In the genomic region with DNA sequence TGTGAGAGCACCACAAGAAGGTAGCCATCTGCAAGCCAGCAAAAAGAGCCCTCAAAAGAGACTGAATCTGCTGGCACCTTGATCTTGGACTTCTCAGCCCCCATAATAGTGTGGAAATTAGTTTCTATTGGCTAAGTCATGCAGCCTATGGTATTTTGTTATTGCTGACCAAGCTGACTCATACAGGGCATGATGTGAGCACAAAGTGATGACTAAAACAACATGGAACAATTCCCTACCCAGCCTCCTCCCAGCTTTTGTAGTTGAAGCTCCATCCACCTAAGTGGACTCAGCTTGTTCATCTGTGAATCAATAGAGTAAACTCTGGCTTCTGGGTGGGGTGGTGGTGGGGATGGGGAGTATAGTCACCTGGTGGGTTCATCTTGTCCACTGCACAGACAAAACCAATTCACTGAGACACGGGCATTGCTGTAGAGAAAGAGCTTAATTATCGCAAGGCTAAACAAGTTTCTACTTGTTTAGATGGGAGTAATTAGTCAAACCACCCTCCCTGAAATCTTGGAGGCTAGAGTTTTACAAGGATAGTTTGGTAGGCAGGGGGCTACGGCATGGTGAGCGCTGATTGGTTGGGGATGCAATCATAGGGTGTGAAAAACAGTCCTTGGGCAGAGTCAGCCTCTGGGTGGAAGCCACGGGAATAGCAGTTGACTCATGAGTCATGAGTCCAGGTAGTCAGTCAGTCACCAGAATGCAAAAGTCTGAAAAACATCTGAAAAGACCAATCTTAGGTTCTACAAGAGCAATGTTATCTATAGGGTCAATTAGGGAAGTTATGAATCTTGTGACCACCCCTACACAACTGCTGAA, we compare ENCODE assay signal across 1 cellular context.
TF ChIP-seq lines count a peak whose summit lies in the region.

No MANE protein-coding gene starts in this region.

TF ChIP-seq in HepG2, 621 proteins besides CTCF, POLR2A, EP300 and RAD21 (continued from another document):
- TF ChIP-seq, protein P1, sequence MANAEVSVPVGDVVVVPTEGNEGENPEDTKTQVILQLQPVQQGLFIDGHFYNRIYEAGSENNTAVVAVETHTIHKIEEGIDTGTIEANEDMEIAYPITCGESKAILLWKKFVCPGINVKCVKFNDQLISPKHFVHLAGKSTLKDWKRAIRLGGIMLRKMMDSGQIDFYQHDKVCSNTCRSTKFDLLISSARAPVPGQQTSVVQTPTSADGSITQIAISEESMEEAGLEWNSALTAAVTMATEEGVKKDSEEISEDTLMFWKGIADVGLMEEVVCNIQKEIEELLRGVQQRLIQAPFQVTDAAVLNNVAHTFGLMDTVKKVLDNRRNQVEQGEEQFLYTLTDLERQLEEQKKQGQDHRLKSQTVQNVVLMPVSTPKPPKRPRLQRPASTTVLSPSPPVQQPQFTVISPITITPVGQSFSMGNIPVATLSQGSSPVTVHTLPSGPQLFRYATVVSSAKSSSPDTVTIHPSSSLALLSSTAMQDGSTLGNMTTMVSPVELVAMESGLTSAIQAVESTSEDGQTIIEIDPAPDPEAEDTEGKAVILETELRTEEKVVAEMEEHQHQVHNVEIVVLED (CRISPR knock-in tag; IDR thresholded peaks at IDR 0.05; ENCODE audit: borderline replicate concordance) = no peak
- TF ChIP-seq, protein P2, sequence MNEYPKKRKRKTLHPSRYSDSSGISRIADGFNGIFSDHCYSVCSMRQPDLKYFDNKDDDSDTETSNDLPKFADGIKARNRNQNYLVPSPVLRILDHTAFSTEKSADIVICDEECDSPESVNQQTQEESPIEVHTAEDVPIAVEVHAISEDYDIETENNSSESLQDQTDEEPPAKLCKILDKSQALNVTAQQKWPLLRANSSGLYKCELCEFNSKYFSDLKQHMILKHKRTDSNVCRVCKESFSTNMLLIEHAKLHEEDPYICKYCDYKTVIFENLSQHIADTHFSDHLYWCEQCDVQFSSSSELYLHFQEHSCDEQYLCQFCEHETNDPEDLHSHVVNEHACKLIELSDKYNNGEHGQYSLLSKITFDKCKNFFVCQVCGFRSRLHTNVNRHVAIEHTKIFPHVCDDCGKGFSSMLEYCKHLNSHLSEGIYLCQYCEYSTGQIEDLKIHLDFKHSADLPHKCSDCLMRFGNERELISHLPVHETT (CRISPR knock-in tag; conservative IDR thresholded peaks at IDR 0.05) = no peak
- peak in 1 of 2 experiments; percentile 38; a peak in 2 of 4 replicates for TF ChIP-seq MAFK (conservative IDR thresholded peaks at IDR 0.05 in 1 of 2, IDR thresholded peaks at IDR 0.05 in 1 of 2; ENCODE audit: low read length in 2 of 2)
- TF ChIP-seq, protein P3, sequence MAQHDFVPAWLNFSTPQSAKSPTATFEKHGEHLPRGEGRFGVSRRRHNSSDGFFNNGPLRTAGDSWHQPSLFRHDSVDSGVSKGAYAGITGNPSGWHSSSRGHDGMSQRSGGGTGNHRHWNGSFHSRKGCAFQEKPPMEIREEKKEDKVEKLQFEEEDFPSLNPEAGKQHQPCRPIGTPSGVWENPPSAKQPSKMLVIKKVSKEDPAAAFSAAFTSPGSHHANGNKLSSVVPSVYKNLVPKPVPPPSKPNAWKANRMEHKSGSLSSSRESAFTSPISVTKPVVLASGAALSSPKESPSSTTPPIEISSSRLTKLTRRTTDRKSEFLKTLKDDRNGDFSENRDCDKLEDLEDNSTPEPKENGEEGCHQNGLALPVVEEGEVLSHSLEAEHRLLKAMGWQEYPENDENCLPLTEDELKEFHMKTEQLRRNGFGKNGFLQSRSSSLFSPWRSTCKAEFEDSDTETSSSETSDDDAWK (CRISPR knock-in tag; IDR thresholded peaks at IDR 0.05) = no peak
- TF ChIP-seq NR2F6 (IDR thresholded peaks at IDR 0.05) = no peak
- TF ChIP-seq NR2F6 (CRISPR knock-in tag; IDR thresholded peaks at IDR 0.05) = no peak
- peak; percentile 35; the same call in 1 of the 2 replicates for TF ChIP-seq MAFF (IDR thresholded peaks at IDR 0.05; ENCODE audit: low read depth, low read length)
- no peak for TF ChIP-seq SRY (CRISPR knock-in tag; IDR thresholded peaks at IDR 0.05)
- TF ChIP-seq, protein P4, sequence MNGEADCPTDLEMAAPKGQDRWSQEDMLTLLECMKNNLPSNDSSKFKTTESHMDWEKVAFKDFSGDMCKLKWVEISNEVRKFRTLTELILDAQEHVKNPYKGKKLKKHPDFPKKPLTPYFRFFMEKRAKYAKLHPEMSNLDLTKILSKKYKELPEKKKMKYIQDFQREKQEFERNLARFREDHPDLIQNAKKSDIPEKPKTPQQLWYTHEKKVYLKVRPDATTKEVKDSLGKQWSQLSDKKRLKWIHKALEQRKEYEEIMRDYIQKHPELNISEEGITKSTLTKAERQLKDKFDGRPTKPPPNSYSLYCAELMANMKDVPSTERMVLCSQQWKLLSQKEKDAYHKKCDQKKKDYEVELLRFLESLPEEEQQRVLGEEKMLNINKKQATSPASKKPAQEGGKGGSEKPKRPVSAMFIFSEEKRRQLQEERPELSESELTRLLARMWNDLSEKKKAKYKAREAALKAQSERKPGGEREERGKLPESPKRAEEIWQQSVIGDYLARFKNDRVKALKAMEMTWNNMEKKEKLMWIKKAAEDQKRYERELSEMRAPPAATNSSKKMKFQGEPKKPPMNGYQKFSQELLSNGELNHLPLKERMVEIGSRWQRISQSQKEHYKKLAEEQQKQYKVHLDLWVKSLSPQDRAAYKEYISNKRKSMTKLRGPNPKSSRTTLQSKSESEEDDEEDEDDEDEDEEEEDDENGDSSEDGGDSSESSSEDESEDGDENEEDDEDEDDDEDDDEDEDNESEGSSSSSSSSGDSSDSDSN (CRISPR knock-in tag; IDR thresholded peaks at IDR 0.05) = no peak
- TF ChIP-seq ZBTB40 (IDR thresholded peaks at IDR 0.05) = no peak
- no peak for TF ChIP-seq ZBTB40 (CRISPR knock-in tag; IDR thresholded peaks at IDR 0.05)
- TF ChIP-seq, protein P5, sequence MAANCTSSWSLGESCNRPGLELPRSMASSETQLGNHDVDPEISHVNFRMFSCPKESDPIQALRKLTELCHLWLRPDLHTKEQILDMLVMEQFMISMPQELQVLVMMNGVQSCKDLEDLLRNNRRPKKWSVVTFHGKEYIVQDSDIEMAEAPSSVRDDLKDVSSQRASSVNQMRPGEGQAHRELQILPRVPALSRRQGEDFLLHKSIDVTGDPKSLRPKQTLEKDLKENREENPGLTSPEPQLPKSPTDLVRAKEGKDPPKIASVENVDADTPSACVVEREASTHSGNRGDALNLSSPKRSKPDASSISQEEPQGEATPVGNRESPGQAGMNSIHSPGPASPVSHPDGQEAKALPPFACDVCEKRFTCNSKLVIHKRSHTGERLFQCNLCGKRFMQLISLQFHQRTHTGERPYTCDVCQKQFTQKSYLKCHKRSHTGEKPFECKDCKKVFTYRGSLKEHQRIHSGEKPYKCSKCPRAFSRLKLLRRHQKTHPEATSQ (CRISPR knock-in tag; IDR thresholded peaks at IDR 0.05; ENCODE audit: borderline replicate concordance) = no peak
